In the genomic region with DNA sequence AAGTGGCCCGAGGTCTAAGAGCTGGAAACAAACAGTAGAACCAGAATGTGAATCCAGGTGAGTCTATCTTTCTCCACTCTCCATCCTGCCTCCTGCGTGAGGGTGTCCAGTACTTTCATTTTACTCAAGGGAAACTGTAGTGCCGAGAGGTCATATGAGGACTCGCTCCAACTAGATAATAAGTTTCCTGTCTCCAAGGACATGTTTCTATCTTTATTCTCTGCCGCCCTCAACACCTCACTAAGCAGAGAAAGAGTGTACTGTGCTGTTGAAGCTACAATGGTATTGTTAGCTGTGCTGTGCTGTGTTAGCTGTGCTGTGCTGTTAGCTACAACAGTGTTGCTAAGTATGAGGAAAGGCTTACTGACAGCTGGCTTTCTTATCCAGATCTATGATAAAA, we compare ENCODE assay signal across 1 cellular context.
TF ChIP-seq lines count a peak whose summit lies in the region.

No MANE protein-coding gene starts in this region.

TF ChIP-seq in GM12878, 131 proteins besides CTCF, POLR2A, EP300 and RAD21:
- TF ChIP-seq SMAD5 (IDR thresholded peaks at IDR 0.05; ENCODE audit: low read depth) (no peak), RFX5 (IDR thresholded peaks at IDR 0.05; ENCODE audit: low read depth, low read length) (no peak), POLR2AphosphoS5 (IDR thresholded peaks at IDR 0.05; ENCODE audit: low read length) (no peak), KAT2A (conservative IDR thresholded peaks at IDR 0.05; ENCODE audit: control insufficient read depth, low read depth, low read length) (no peak), ZNF274 (IDR thresholded peaks at IDR 0.05; ENCODE audit: insufficient read depth, insufficient read length) (no peak), ZNF217 (IDR thresholded peaks at IDR 0.05) (no peak), CBX5 (IDR thresholded peaks at IDR 0.05; ENCODE audit: low read depth) (no peak), MYB (IDR thresholded peaks at IDR 0.05; ENCODE audit: borderline replicate concordance, low read depth, low read length) (no peak), GATAD2B (conservative IDR thresholded peaks at IDR 0.05; ENCODE audit: low read depth) (no peak), TBL1XR1 (IDR thresholded peaks at IDR 0.05; ENCODE audit: low read depth, low read length) (no peak), ZNF384 (IDR thresholded peaks at IDR 0.05; ENCODE audit: borderline replicate concordance, low read depth, low read length) (no peak), CBFB (IDR thresholded peaks at IDR 0.05; ENCODE audit: low read depth) (no peak)
- TF ChIP-seq, protein P1, sequence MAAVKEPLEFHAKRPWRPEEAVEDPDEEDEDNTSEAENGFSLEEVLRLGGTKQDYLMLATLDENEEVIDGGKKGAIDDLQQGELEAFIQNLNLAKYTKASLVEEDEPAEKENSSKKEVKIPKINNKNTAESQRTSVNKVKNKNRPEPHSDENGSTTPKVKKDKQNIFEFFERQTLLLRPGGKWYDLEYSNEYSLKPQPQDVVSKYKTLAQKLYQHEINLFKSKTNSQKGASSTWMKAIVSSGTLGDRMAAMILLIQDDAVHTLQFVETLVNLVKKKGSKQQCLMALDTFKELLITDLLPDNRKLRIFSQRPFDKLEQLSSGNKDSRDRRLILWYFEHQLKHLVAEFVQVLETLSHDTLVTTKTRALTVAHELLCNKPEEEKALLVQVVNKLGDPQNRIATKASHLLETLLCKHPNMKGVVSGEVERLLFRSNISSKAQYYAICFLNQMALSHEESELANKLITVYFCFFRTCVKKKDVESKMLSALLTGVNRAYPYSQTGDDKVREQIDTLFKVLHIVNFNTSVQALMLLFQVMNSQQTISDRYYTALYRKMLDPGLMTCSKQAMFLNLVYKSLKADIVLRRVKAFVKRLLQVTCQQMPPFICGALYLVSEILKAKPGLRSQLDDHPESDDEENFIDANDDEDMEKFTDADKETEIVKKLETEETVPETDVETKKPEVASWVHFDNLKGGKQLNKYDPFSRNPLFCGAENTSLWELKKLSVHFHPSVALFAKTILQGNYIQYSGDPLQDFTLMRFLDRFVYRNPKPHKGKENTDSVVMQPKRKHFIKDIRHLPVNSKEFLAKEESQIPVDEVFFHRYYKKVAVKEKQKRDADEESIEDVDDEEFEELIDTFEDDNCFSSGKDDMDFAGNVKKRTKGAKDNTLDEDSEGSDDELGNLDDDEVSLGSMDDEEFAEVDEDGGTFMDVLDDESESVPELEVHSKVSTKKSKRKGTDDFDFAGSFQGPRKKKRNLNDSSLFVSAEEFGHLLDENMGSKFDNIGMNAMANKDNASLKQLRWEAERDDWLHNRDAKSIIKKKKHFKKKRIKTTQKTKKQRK (IDR thresholded peaks at IDR 0.05; ENCODE audit: low read depth, low read length): no peak
- TF ChIP-seq, protein P2, sequence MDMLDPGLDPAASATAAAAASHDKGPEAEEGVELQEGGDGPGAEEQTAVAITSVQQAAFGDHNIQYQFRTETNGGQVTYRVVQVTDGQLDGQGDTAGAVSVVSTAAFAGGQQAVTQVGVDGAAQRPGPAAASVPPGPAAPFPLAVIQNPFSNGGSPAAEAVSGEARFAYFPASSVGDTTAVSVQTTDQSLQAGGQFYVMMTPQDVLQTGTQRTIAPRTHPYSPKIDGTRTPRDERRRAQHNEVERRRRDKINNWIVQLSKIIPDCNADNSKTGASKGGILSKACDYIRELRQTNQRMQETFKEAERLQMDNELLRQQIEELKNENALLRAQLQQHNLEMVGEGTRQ (IDR thresholded peaks at IDR 0.05; ENCODE audit: borderline replicate concordance, low read depth, low read length): no peak
- TF ChIP-seq, protein P3, sequence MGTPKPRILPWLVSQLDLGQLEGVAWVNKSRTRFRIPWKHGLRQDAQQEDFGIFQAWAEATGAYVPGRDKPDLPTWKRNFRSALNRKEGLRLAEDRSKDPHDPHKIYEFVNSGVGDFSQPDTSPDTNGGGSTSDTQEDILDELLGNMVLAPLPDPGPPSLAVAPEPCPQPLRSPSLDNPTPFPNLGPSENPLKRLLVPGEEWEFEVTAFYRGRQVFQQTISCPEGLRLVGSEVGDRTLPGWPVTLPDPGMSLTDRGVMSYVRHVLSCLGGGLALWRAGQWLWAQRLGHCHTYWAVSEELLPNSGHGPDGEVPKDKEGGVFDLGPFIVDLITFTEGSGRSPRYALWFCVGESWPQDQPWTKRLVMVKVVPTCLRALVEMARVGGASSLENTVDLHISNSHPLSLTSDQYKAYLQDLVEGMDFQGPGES (IDR thresholded peaks at IDR 0.05): no peak
- TF ChIP-seq, protein P4, sequence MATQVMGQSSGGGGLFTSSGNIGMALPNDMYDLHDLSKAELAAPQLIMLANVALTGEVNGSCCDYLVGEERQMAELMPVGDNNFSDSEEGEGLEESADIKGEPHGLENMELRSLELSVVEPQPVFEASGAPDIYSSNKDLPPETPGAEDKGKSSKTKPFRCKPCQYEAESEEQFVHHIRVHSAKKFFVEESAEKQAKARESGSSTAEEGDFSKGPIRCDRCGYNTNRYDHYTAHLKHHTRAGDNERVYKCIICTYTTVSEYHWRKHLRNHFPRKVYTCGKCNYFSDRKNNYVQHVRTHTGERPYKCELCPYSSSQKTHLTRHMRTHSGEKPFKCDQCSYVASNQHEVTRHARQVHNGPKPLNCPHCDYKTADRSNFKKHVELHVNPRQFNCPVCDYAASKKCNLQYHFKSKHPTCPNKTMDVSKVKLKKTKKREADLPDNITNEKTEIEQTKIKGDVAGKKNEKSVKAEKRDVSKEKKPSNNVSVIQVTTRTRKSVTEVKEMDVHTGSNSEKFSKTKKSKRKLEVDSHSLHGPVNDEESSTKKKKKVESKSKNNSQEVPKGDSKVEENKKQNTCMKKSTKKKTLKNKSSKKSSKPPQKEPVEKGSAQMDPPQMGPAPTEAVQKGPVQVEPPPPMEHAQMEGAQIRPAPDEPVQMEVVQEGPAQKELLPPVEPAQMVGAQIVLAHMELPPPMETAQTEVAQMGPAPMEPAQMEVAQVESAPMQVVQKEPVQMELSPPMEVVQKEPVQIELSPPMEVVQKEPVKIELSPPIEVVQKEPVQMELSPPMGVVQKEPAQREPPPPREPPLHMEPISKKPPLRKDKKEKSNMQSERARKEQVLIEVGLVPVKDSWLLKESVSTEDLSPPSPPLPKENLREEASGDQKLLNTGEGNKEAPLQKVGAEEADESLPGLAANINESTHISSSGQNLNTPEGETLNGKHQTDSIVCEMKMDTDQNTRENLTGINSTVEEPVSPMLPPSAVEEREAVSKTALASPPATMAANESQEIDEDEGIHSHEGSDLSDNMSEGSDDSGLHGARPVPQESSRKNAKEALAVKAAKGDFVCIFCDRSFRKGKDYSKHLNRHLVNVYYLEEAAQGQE (IDR thresholded peaks at IDR 0.05; ENCODE audit: low read depth, low read length): no peak
- TF ChIP-seq, protein P5, sequence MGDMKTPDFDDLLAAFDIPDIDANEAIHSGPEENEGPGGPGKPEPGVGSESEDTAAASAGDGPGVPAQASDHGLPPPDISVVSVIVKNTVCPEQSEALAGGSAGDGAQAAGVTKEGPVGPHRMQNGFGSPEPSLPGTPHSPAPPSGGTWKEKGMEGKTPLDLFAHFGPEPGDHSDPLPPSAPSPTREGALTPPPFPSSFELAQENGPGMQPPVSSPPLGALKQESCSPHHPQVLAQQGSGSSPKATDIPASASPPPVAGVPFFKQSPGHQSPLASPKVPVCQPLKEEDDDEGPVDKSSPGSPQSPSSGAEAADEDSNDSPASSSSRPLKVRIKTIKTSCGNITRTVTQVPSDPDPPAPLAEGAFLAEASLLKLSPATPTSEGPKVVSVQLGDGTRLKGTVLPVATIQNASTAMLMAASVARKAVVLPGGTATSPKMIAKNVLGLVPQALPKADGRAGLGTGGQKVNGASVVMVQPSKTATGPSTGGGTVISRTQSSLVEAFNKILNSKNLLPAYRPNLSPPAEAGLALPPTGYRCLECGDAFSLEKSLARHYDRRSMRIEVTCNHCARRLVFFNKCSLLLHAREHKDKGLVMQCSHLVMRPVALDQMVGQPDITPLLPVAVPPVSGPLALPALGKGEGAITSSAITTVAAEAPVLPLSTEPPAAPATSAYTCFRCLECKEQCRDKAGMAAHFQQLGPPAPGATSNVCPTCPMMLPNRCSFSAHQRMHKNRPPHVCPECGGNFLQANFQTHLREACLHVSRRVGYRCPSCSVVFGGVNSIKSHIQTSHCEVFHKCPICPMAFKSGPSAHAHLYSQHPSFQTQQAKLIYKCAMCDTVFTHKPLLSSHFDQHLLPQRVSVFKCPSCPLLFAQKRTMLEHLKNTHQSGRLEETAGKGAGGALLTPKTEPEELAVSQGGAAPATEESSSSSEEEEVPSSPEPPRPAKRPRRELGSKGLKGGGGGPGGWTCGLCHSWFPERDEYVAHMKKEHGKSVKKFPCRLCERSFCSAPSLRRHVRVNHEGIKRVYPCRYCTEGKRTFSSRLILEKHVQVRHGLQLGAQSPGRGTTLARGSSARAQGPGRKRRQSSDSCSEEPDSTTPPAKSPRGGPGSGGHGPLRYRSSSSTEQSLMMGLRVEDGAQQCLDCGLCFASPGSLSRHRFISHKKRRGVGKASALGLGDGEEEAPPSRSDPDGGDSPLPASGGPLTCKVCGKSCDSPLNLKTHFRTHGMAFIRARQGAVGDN (IDR thresholded peaks at IDR 0.05): no peak
TF ChIP-seq in GM12878: peak in this region for 0.
